ENCODE assay signal across 5 cellular contexts in genomic region chr1:161255302-161255701, GRCh38. TPM values are rescaled to one million over a fixed set of nuclear protein-coding genes. Genes with fewer than 3 reads are reported as not detected.
"Had no signal": no experiment of that assay in that cellular context is flagged by ENCODE, and none has a peak within 500 bp of the region (broad histone marks: within the 10 kb centered on the region; RNA-seq: fewer than 3 reads in every experiment).

No MANE protein-coding gene starts in this region.

RNA-seq across cellular contexts. Expression of gene PCP4L1, which starts 3.2 kb away (rescaled TPM):
- total RNA-seq: HT-29, IMR-90, SK-MEL-5 had no signal
- polyA plus RNA-seq: IMR-90, SK-N-SH had no signal

RNA-seq across cellular contexts. Expression of gene NR1I3, which starts 17.3 kb away (rescaled TPM):
- total RNA-seq: HT-29, IMR-90, Right ventricle myocardium superior, SK-MEL-5 had no signal
- polyA plus RNA-seq: IMR-90, SK-N-SH had no signal

RNA-seq across cellular contexts. Expression of gene APOA2, which starts 31.9 kb away (rescaled TPM):
- total RNA-seq: HT-29, IMR-90, SK-MEL-5 had no signal
- polyA plus RNA-seq: IMR-90, SK-N-SH had no signal

RNA-seq across cellular contexts. Expression of gene FCER1G, which starts 40.2 kb away (rescaled TPM):
- total RNA-seq: HT-29, IMR-90 had no signal
